ENCODE assay signal across 20 cellular contexts in the genomic region with DNA sequence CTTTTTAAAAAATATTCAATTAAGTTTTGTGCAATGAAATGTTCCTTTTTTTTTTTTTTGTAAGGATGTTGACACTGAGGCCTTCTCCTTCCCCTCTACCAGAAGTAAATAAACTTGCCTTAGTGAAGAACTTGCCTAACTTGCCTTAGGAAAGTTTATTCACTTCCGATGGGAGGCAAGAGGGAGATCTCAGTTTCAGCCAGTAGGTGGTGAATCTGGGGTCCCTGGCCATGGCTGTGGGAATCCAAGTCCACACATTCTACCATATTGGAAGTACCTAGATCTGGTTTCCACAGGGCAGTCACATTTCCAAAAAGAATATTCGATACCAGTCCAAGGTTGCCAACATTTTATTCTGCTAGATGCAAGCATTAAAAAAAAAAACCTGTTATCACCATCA.
DNase-seq lines count a peak whose midpoint lies in the region; ATAC-seq and TF ChIP-seq lines count a peak whose summit lies in the region.
"Had no signal": no experiment of that assay in that cellular context is flagged by ENCODE, and none has a peak within 500 bp of the region (broad histone marks: within the 10 kb centered on the region; RNA-seq: fewer than 3 reads in every experiment).

No MANE protein-coding gene starts in this region.

- DNase-seq in A673 (ENCODE audit: low spot score) = no peak
- no peak for DNase-seq in HCT116 (ENCODE audit: low read depth, low spot score)
- no peak for DNase-seq in brain microvascular endothelial cell
- peak; percentile 25 for DNase-seq in iPS DF 6.9 (ENCODE audit: low read depth, low spot score)
- DNase-seq in CD4-positive, alpha-beta memory T cell = no peak
- no peak for DNase-seq in amygdala (lab: John Stamatoyannopoulos, UW)
- no peak for DNase-seq in posterior cingulate gyrus
- DNase-seq: CD4-positive, alpha-beta T cell; HFFc6; KG1; NCI-H1092 treated with DMSO at 0.1 percent for 48 hours; NCI-H1436 treated with DMSO at 0.1 percent for 48 hours; NCI-H2029; NCI-H2227 treated with DMSO at 0.1 percent for 48 hours; NCI-H510A; NCI-H748 treated with DMSO at 0.1 percent for 48 hours; Peyer's patch; SJCRH30 had no signal

- H3K36me3 Mint-ChIP-seq in CD4-positive, alpha-beta memory T cell = no peaks in the 10 kb centered on the region

- no peak for TF ChIP-seq POLR2A in HCT116 (IDR thresholded peaks at IDR 0.05; ENCODE audit: borderline replicate concordance, extremely low read depth, insufficient read depth, insufficient read length)

- peaks cover 0 to 5% (median 0%) of the 10 kb centered on the region in 8 donors for H3K9me3 Mint-ChIP-seq in CD4-positive, alpha-beta memory T cell
- H3K9me3 Mint-ChIP-seq: CD4-positive, alpha-beta T cell had no signal

- H3K4me1 Mint-ChIP-seq in CD4-positive, alpha-beta memory T cell = no peaks in the 10 kb centered on the region

- H3K9me3 ChIP-seq in A673 (ENCODE audit: low read depth, low read length, poor library complexity, severe bottlenecking) (no peaks in the 10 kb centered on the region), HCT116 (ENCODE audit: control insufficient read depth in 1 of 2, insufficient read depth in 1 of 2, low read depth in 1 of 2, low read length in 2 of 2) (no peaks in the 10 kb centered on the region), iPS DF 6.9 (ENCODE audit: control insufficient read depth, insufficient read depth, low read length) (no peaks in the 10 kb centered on the region)
- no peaks in the 10 kb centered on the region for H3K9me3 ChIP-seq in CD4-positive, alpha-beta memory T cell (ENCODE audit: control insufficient read depth in 1 of 2, low read length in 2 of 2)
- H3K9me3 ChIP-seq: Peyer's patch, SJCRH30 had no signal

- no peaks in the 10 kb centered on the region for H3K9me2 ChIP-seq in HCT116 (ENCODE audit: insufficient read depth)

- no peak for TF ChIP-seq RAD21 in HCT116 (IDR thresholded peaks at IDR 0.05; ENCODE audit: low read depth)

- RAD21 ChIA-PET in HCT116 (lab: Charles Lee; ENCODE audit: low non-redundant PET in 1 of 2, low total read pairs in 2 of 2, uncharacterized antibody in 2 of 2, unreplicated experiment in 2 of 2) = no interaction called here

- BruUV-seq in A673 (replicated peaks; lab: Mats Ljungman, UMichigan) (no TSS peak), HCT116 (replicated peaks; lab: Mats Ljungman, UMichigan) (no TSS peak)

- no peak overlapping the region for H3K4me2 ChIP-seq in HCT116 (ENCODE audit: low read length)
- H3K4me2 ChIP-seq: BLaER1 had no signal

- H3K4me3 ChIP-seq in A673 (ENCODE audit: low read depth, low read length, poor library complexity, severe bottlenecking) = no peak overlapping the region
- H3K4me3 ChIP-seq in HCT116 (replicated peaks in 1 of 2; ENCODE audit: low read depth in 1 of 2, low read length in 2 of 2) = no peak overlapping the region
- no peak overlapping the region for H3K4me3 ChIP-seq in brain microvascular endothelial cell (ENCODE audit: low read depth, low read length)
- no peak overlapping the region for H3K4me3 ChIP-seq in iPS DF 6.9 (ENCODE audit: low read length)
- H3K4me3 ChIP-seq in CD4-positive, alpha-beta memory T cell (ENCODE audit: low read length in 2 of 2) = no peak overlapping the region
- H3K4me3 ChIP-seq: BLaER1, Peyer's patch, SJCRH30 had no signal

- ATAC-seq in HCT116 = no peak
- ATAC-seq in HG03095 (IDR thresholded peaks at IDR 0.05; ENCODE audit: unreplicated experiment) = no peak

- in situ Hi-C loops in brain microvascular endothelial cell (cut with HindIII; ENCODE audit: low pct_ligation_motif_present, low sequenced_read_pairs) = no loop called here

- no peaks in the 10 kb centered on the region for H4K20me1 ChIP-seq in HCT116 (ENCODE audit: insufficient read depth)
- H4K20me1 ChIP-seq: BLaER1 had no signal

- no peak overlapping the region for H2AFZ ChIP-seq in HCT116 (ENCODE audit: low read depth, low read length, poor library complexity, severe bottlenecking)

- H3K4me1 ChIP-seq in A673 (ENCODE audit: insufficient read depth, low read length, poor library complexity, severe bottlenecking) (no peaks in the 10 kb centered on the region), HCT116 (ENCODE audit: control insufficient read depth in 1 of 2, insufficient read depth in 2 of 2, low read length in 2 of 2) (no peaks in the 10 kb centered on the region), iPS DF 6.9 (ENCODE audit: control insufficient read depth, insufficient read depth, low read length) (peaks cover 3% of the 10 kb centered on the region; the same call in 1 of the 2 replicates)
- no peaks in the 10 kb centered on the region for H3K4me1 ChIP-seq in CD4-positive, alpha-beta memory T cell (ENCODE audit: insufficient read depth, low read length)
- H3K4me1 ChIP-seq: BLaER1, Peyer's patch, SJCRH30 had no signal

- H3K9ac ChIP-seq in HCT116 (ENCODE audit: low read length) = no peak overlapping the region
- H3K9ac ChIP-seq: BLaER1 had no signal

- TF ChIP-seq CTCF in A673 (conservative IDR thresholded peaks at IDR 0.05; ENCODE audit: low read depth, low read length) (0 out of 2 replicates have a peak, but pooled peaks have one; percentile 23), HCT116 (IDR thresholded peaks at IDR 0.05 in 2 of 3, conservative IDR thresholded peaks at IDR 0.05 in 1 of 3; ENCODE audit: borderline replicate concordance in 1 of 3, insufficient read depth in 1 of 3, low read depth in 2 of 3, low read length in 2 of 3) (peak in 2 of 3 experiments; percentile 16 to 37; a peak in 3 of 6 replicates), brain microvascular endothelial cell (IDR thresholded peaks at IDR 0.05; ENCODE audit: low read depth, low read length, missing control alignments) (peak; percentile 10)

- no CpG with 5 or more reads among the region's 2 CpGs for WGBS in iPS DF 6.9 (ENCODE audit: insufficient coverage, insufficient read length)

- no peak overlapping the region for H3K27ac ChIP-seq in A673 (ENCODE audit: low read depth, low read length, poor library complexity, severe bottlenecking)
- no peak overlapping the region for H3K27ac ChIP-seq in HCT116 (ENCODE audit: low read depth, low read length)
- H3K27ac ChIP-seq in brain microvascular endothelial cell = no peak overlapping the region
- no peak overlapping the region for H3K27ac ChIP-seq in iPS DF 6.9 (ENCODE audit: low read length)
- no peak overlapping the region for H3K27ac ChIP-seq in CD4-positive, alpha-beta memory T cell (ENCODE audit: low read depth, low read length)
- H3K27ac ChIP-seq: BLaER1, Peyer's patch, SJCRH30 had no signal

- H3K27me3 ChIP-seq in A673 (replicated peaks; ENCODE audit: insufficient read depth, low read depth, low read length, poor library complexity) = peaks cover 10% of the 10 kb centered on the region
- H3K27me3 ChIP-seq in HCT116 (ENCODE audit: insufficient read depth, low read length) = peaks cover 30% of the 10 kb centered on the region
- H3K27me3 ChIP-seq in brain microvascular endothelial cell (replicated peaks) = no peaks in the 10 kb centered on the region
- peaks cover 16% of the 10 kb centered on the region; the same call in 1 of the 2 replicates for H3K27me3 ChIP-seq in iPS DF 6.9 (ENCODE audit: control insufficient read depth, insufficient read depth, low read length)
- H3K27me3 ChIP-seq in CD4-positive, alpha-beta memory T cell (ENCODE audit: insufficient read depth, low read length) = no peaks in the 10 kb centered on the region
- H3K27me3 ChIP-seq: BLaER1, Peyer's patch, SJCRH30 had no signal

- peak overlapping the region in 1 of 7 donors; percentile 57 for H3K27ac Mint-ChIP-seq in CD4-positive, alpha-beta memory T cell
- H3K27ac Mint-ChIP-seq: CD4-positive, alpha-beta T cell; HFFc6 had no signal

- no peaks in the 10 kb centered on the region for H3K79me2 ChIP-seq in HCT116 (ENCODE audit: insufficient read depth, low read length)

- intact Hi-C loops in A673 (cut with micrococcal nuclease; ENCODE audit: unreplicated experiment) = no loop called here
- intact Hi-C loops in HCT116 (cut with micrococcal nuclease) = no loop called here
- intact Hi-C loops in CD4-positive, alpha-beta memory T cell (cut with micrococcal nuclease) = no loop called here
- intact Hi-C loops in posterior cingulate gyrus (cut with DNase I) = no loop called here

- CTCF ChIA-PET in A673 (lab: Charles Lee) = no interaction called here
- CTCF ChIA-PET in HCT116 (lab: Charles Lee) = no interaction called here
- CTCF ChIA-PET in CD4-positive, alpha-beta memory T cell (lab: Charles Lee; ENCODE audit: partially characterized antibody) = no interaction called here

- H3K36me3 ChIP-seq in A673 (ENCODE audit: insufficient read depth, low read length, poor library complexity, severe bottlenecking) (no peaks in the 10 kb centered on the region), HCT116 (ENCODE audit: control insufficient read depth in 1 of 2, insufficient read depth in 2 of 2, low read length in 2 of 2) (no peaks in the 10 kb centered on the region), brain microvascular endothelial cell (replicated peaks) (no peaks in the 10 kb centered on the region), iPS DF 6.9 (ENCODE audit: control insufficient read depth, insufficient read depth, low read length) (no peaks in the 10 kb centered on the region)
- no peaks in the 10 kb centered on the region for H3K36me3 ChIP-seq in CD4-positive, alpha-beta memory T cell (ENCODE audit: insufficient read depth, low read length)
- H3K36me3 ChIP-seq: BLaER1, Peyer's patch, SJCRH30 had no signal

- POLR2A ChIA-PET in A673 (lab: Charles Lee; ENCODE audit: low non-redundant PET) (no interaction called here), HCT116 (lab: Charles Lee) (no interaction called here)
- POLR2A ChIA-PET in CD4-positive, alpha-beta memory T cell (lab: Charles Lee; ENCODE audit: partially characterized antibody) = no interaction called here

- H3K4me3 Mint-ChIP-seq in CD4-positive, alpha-beta memory T cell = no peak overlapping the region
- H3K4me3 Mint-ChIP-seq: CD4-positive, alpha-beta T cell; HFFc6 had no signal

- H3K27me3 Mint-ChIP-seq in CD4-positive, alpha-beta memory T cell = peaks cover 6 to 18% of the 10 kb centered on the region in 2 donors

TF ChIP-seq in HCT116, 20 proteins besides CTCF, POLR2A, EP300 and RAD21 (continues in another document):
- TF ChIP-seq CEBPB (IDR thresholded peaks at IDR 0.05; ENCODE audit: low read depth) = no peak
- TF ChIP-seq, protein P1, sequence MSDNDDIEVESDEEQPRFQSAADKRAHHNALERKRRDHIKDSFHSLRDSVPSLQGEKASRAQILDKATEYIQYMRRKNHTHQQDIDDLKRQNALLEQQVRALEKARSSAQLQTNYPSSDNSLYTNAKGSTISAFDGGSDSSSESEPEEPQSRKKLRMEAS (IDR thresholded peaks at IDR 0.05) = no peak
- TF ChIP-seq SRF (IDR thresholded peaks at IDR 0.05; ENCODE audit: low read depth) = no peak
- TF ChIP-seq ZNF274 (IDR thresholded peaks at IDR 0.05; ENCODE audit: low read depth, low read length) = no peak
- no peak for TF ChIP-seq EZH2phosphoT487 (IDR thresholded peaks at IDR 0.05; ENCODE audit: borderline replicate concordance)
- no peak for TF ChIP-seq FOSL1 (IDR thresholded peaks at IDR 0.05; ENCODE audit: low read depth)
